Comparison of ENCODE assay signal across 17 cellular contexts in the genomic region with DNA sequence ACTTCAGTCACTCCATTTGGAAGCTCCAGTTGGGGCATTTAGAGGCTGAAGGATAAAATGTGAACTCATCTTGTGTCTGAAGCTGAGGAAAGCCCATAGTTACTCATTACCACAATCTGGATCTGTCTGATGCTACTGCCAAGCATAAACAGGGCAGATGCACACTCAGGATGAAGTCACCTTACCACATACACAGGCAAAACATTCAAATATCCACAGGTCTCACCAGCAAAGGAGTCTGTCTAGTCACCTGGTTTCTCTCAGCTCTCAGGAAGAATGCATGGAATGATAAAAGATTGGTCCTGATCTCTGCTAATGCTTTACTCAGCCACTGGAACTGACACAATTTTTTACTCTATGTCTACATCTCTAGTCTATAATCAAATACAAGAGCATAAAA. TPM values are rescaled to one million over a fixed set of nuclear protein-coding genes. Genes with fewer than 3 reads are reported as not detected.
DNase-seq lines count a peak whose midpoint lies in the region; ATAC-seq, FAIRE-seq and TF ChIP-seq lines count a peak whose summit lies in the region.
"Had no signal": no experiment of that assay in that cellular context is flagged by ENCODE, and none has a peak within 500 bp of the region (broad histone marks: within the 10 kb centered on the region; RNA-seq: fewer than 3 reads in every experiment).

No MANE protein-coding gene starts in this region.

- H3K9ac ChIP-seq in kidney (ENCODE audit: low read length in 2 of 2): no peak overlapping the region
- H3K9ac ChIP-seq: BLaER1 treated with 17β-estradiol and CSF1 and Interleukin-3, amounts not matched to agents 10 nM and 100 nM had no signal

- no peak for TF ChIP-seq CTCF in foreskin keratinocyte (conservative IDR thresholded peaks at IDR 0.05)
- no peak for TF ChIP-seq CTCF in kidney (IDR thresholded peaks at IDR 0.05; ENCODE audit: borderline replicate concordance, extremely low read depth, insufficient read depth)

- DNase-seq in A172 (ENCODE audit: low spot score): peak; percentile 57
- DNase-seq in GM04503 (ENCODE audit: low read depth): peak; percentile 56
- peak; percentile 7 for DNase-seq in T1000 (lab: John Stamatoyannopoulos, UW)
- DNase-seq in foreskin keratinocyte: peak; percentile 98 to 99
- no peak for DNase-seq in kidney
- no peak for DNase-seq in ureter (ENCODE audit: low spot score)
- DNase-seq: KBM-7, NCI-H1930, NCI-H82 had no signal

- peaks cover 0 to 5% of the 10 kb centered on the region in 2 donors for H3K36me3 ChIP-seq in kidney (ENCODE audit: control insufficient read depth in 1 of 2, insufficient read depth in 2 of 2, low read length in 2 of 2)
- H3K36me3 ChIP-seq: prostate gland had no signal

- peaks cover 7% of the 10 kb centered on the region for H3K4me1 ChIP-seq in foreskin keratinocyte
- no peaks in the 10 kb centered on the region for H3K4me1 ChIP-seq in kidney (ENCODE audit: control insufficient read depth in 1 of 2, insufficient read depth in 1 of 2, low read depth in 1 of 2, low read length in 2 of 2)
- H3K4me1 ChIP-seq: prostate gland had no signal

- H3K27me3 ChIP-seq in foreskin keratinocyte: no peaks in the 10 kb centered on the region
- H3K27me3 ChIP-seq: BLaER1 treated with 17β-estradiol and CSF1 and Interleukin-3, amounts not matched to agents 10 nM and 100 nM had no signal

- ATAC-seq in foreskin keratinocyte: peak; percentile 100
- no peak for ATAC-seq in GM19463 (IDR thresholded peaks at IDR 0.05; ENCODE audit: unreplicated experiment)
- ATAC-seq in HG03469 (IDR thresholded peaks at IDR 0.05; ENCODE audit: unreplicated experiment): no peak
- ATAC-seq: stimulated activated memory B cell treated with anti-CD40 and anti-IgM and Interleukin-4, amounts not matched to agents 10 μg/mL and 1 μg/mL and 100 μg/mL, for 72 hours had no signal

- intact Hi-C loops in kidney (cut with DNase I): no loop called here

- H3K9me3 ChIP-seq in kidney (ENCODE audit: control insufficient read depth in 1 of 2, low read length in 2 of 2): no peaks in the 10 kb centered on the region
- H3K9me3 ChIP-seq: prostate gland had no signal

- no peak overlapping the region for H3K4me3 ChIP-seq in kidney (ENCODE audit: low read length in 2 of 2)
- H3K4me3 ChIP-seq: BLaER1 treated with 17β-estradiol and CSF1 and Interleukin-3, amounts not matched to agents 10 nM and 100 nM; prostate gland had no signal

- no peak for FAIRE-seq in kidney (lab: Jason Lieb, UNC)
- FAIRE-seq: GM18507 had no signal

- H3K27ac ChIP-seq in foreskin keratinocyte (no peak overlapping the region), kidney (ENCODE audit: low read depth in 2 of 2, low read length in 2 of 2) (no peak overlapping the region)
- H3K27ac ChIP-seq: BLaER1 treated with 17β-estradiol and CSF1 and Interleukin-3, amounts not matched to agents 10 nM and 100 nM; prostate gland had no signal

RNA-seq across cellular contexts. Expression of a gene that starts 13.0 kb away (rescaled TPM):
- not detected in 2 replicates for total RNA-seq in A172 (2014; rRNA removed; shearing (Covaris generic))
- total RNA-seq in foreskin keratinocyte: 0.53 and 0.71 TPM in 2 replicates
- 0.33 and 0.87 TPM in 2 replicates for polyA plus RNA-seq in foreskin keratinocyte
- total RNA-seq in kidney: not detected
- not detected for polyA plus RNA-seq in kidney (ENCODE audit: insufficient read depth, low read depth, low replicate concordance)
- not detected for total RNA-seq in ureter
- total RNA-seq: G401, mucosa of gallbladder, prostate gland had no signal

RNA-seq across cellular contexts. Expression of a gene that starts 28.6 kb away (rescaled TPM):
- 7.8 and 13.0 TPM in 2 replicates for total RNA-seq in A172 (2014; rRNA removed; shearing (Covaris generic))
- total RNA-seq in foreskin keratinocyte (9.3 and 9.4 TPM in 2 replicates), kidney (22.1 TPM), ureter (30.8 TPM)
- polyA plus RNA-seq in foreskin keratinocyte (3.3 and 4.2 TPM in 2 replicates), kidney (ENCODE audit: insufficient read depth, low read depth, low replicate concordance) (6.4 TPM)

RNA-seq across cellular contexts. Expression of a gene that starts 28.6 kb away (rescaled TPM):
- 8.3 and 9.3 TPM in 2 replicates for total RNA-seq in A172 (2014; rRNA removed; shearing (Covaris generic))
- 16.0 and 16.4 TPM in 2 replicates for total RNA-seq in foreskin keratinocyte
- 9.9 and 11.0 TPM in 2 replicates for polyA plus RNA-seq in foreskin keratinocyte
- total RNA-seq in kidney: 40.2 TPM
- polyA plus RNA-seq in kidney (ENCODE audit: insufficient read depth, low read depth, low replicate concordance): 27.8 TPM
- 28.8 TPM for total RNA-seq in ureter

Comparison
In these comparisons a context has a peak if more than half of its experiments do, and no peak if none do; other contexts are left out.
1. DNase-seq: peak in A172 (single experiment), GM04503 (single experiment), T1000 (single experiment) and foreskin keratinocyte (2 of 2); none in kidney (single experiment) and ureter (single experiment).